19 cellular contexts compared by ENCODE assay signal in genomic region chr10:78454123-78454645, GRCh38.
"Had no signal": no experiment of that assay in that cellular context is flagged by ENCODE, and none has a peak within 500 bp of the region (broad histone marks: within the 10 kb centered on the region; RNA-seq: fewer than 3 reads in every experiment).

No MANE protein-coding gene starts in this region.

- DNase-seq: activated CD4-positive, alpha-beta memory T cell treated with anti-CD3 and anti-CD28 coated beads, Interleukin-2, amount 10 ng/mL, durations not matched to agents 7 days and 5 days; activated CD4-positive, alpha-beta T cell treated with anti-CD3 and anti-CD28 coated beads for 48 hours; activated gamma-delta T cell; aorta; cerebellar nuclear complex; cortex of kidney; foreskin keratinocyte; lower lobe of right lung; naive B cell; retina; stimulated activated CD4-positive, alpha-beta T cell treated with anti-CD3 and anti-CD28 coated beads, Interleukin-4, amount 100 ng/mL, for 4 hours; stimulated activated naive CD8-positive, alpha-beta T cell treated with anti-CD3 and anti-CD28 coated beads, Interleukin-15, Interleukin-2, amounts not matched to agents 100 U/mL and 50 U/mL, for 24 hours; thyroid gland had no signal

- H3K9me3 ChIP-seq: lower lobe of right lung, spleen, thyroid gland had no signal

- H3K27ac ChIP-seq: epithelial cell of prostate, foreskin keratinocyte, lower lobe of right lung, spleen, thyroid gland had no signal

- H3K9me3 Mint-ChIP-seq: activated CD4-positive, alpha-beta memory T cell treated with anti-CD3 and anti-CD28 coated beads, Interleukin-2, amount 10 ng/mL, durations not matched to agents 7 days and 5 days; activated naive CD4-positive, alpha-beta T cell treated with anti-CD3 and anti-CD28 coated beads, Interleukin-2, amount 50 U/mL, for 24 hours; activated T-helper 1 cell treated with anti-CD3 and anti-CD28 coated beads, Interleukin-12 subunit alpha, Interleukin-12 subunit beta, Interleukin-2, Interleukin-4 antibody, amounts not matched to agents 30 ng/mL and 10 ng/mL and 1 ng/mL, durations not matched to agents 14 hours and 24 hours and 36 hours; naive B cell; T-helper 1 cell treated with Interleukin-12 subunit alpha and Interleukin-12 subunit beta and Interleukin-4 antibody, amounts not matched to agents 30 μg/mL and 1 μg/mL, for 36 hours had no signal

- H3K4me3 ChIP-seq: lower lobe of right lung, spleen, thyroid gland had no signal

- H3K36me3 ChIP-seq: lower lobe of right lung, spleen, thyroid gland had no signal

- H3K4me1 Mint-ChIP-seq: activated CD4-positive, alpha-beta memory T cell treated with anti-CD3 and anti-CD28 coated beads, Interleukin-2, amount 10 ng/mL, durations not matched to agents 7 days and 5 days; activated naive CD4-positive, alpha-beta T cell treated with anti-CD3 and anti-CD28 coated beads, Interleukin-2, amount 50 U/mL, for 24 hours; naive B cell had no signal

- H3K36me3 Mint-ChIP-seq: activated naive CD4-positive, alpha-beta T cell treated with anti-CD3 and anti-CD28 coated beads, Interleukin-2, amount 50 U/mL, for 24 hours; naive B cell had no signal

- H3K27me3 Mint-ChIP-seq: activated CD4-positive, alpha-beta memory T cell treated with anti-CD3 and anti-CD28 coated beads, Interleukin-2, amount 10 ng/mL, durations not matched to agents 7 days and 5 days; activated naive CD4-positive, alpha-beta T cell treated with anti-CD3 and anti-CD28 coated beads, Interleukin-2, amount 50 U/mL, for 24 hours had no signal

- H3K4me3 Mint-ChIP-seq: activated CD4-positive, alpha-beta memory T cell treated with anti-CD3 and anti-CD28 coated beads, Interleukin-2, amount 10 ng/mL, durations not matched to agents 7 days and 5 days; activated naive CD4-positive, alpha-beta T cell treated with anti-CD3 and anti-CD28 coated beads, Interleukin-2, amount 50 U/mL, for 24 hours; activated T-helper 1 cell treated with anti-CD3 and anti-CD28 coated beads, Interleukin-12 subunit alpha, Interleukin-12 subunit beta, Interleukin-2, Interleukin-4 antibody, amounts not matched to agents 30 ng/mL and 10 ng/mL and 1 ng/mL, durations not matched to agents 14 hours and 24 hours and 36 hours; naive B cell; T-helper 1 cell treated with Interleukin-12 subunit alpha and Interleukin-12 subunit beta and Interleukin-4 antibody, amounts not matched to agents 30 μg/mL and 1 μg/mL, for 36 hours had no signal

- H3K27me3 ChIP-seq: foreskin keratinocyte, thyroid gland had no signal

- H3K27ac Mint-ChIP-seq: activated CD4-positive, alpha-beta memory T cell treated with anti-CD3 and anti-CD28 coated beads, Interleukin-2, amount 10 ng/mL, durations not matched to agents 7 days and 5 days; activated naive CD4-positive, alpha-beta T cell treated with anti-CD3 and anti-CD28 coated beads, Interleukin-2, amount 50 U/mL, for 24 hours; activated T-helper 1 cell treated with anti-CD3 and anti-CD28 coated beads, Interleukin-12 subunit alpha, Interleukin-12 subunit beta, Interleukin-2, Interleukin-4 antibody, amounts not matched to agents 30 ng/mL and 10 ng/mL and 1 ng/mL, durations not matched to agents 14 hours and 24 hours and 36 hours; naive B cell; progenitor cell of endocrine pancreas; T-helper 1 cell treated with Interleukin-12 subunit alpha and Interleukin-12 subunit beta and Interleukin-4 antibody, amounts not matched to agents 30 μg/mL and 1 μg/mL, for 36 hours had no signal

- H3K4me1 ChIP-seq: foreskin keratinocyte, spleen had no signal
